8 cellular contexts compared by ENCODE assay signal in the genomic region with DNA sequence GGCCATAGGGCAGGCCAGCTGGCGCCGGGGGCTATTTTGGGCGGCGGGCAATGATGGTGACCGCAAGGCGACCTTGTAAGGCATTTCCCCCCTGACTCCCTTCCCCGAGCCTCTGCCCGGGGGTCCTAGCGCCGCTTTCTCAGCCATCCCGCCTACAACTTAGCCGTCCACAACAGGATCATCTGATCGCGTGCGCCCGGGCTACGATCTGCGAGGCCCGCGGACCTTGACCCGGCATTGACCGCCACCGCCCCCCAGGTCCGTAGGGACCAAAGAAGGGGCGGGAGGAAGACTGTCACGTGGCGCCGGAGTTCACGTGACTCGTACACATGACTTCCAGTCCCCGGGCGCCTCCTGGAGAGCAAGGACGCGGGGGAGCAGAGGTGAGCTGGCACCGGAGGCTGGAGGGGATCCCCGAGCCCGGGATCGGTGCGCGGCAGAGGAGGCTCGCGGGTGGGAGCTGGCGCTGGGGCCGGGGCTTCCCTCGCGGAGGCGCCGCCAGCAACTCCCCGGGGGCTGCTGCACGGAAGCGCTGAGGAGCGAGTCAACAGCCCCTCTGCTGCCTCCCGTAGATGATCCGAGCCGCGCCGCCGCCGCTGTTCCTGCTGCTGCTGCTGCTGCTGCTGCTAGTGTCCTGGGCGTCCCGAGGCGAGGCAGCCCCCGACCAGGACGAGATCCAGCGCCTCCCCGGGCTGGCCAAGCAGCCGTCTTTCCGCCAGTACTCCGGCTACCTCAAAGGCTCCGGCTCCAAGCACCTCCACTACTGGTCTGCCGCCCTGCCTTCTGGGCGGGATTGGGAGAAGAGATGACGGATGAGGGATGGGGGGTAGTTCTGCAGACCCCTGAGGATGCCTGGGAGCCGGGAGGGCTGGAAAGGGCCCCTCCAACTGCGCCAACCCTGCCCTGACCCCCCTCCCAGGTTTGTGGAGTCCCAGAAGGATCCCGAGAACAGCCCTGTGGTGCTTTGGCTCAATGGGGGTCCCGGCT. TPM values are rescaled to one million over a fixed set of nuclear protein-coding genes. Genes with fewer than 3 reads are reported as not detected.
A peak's percentile ranks its signal among the peaks of the same experiment; 100 is the strongest.
DNase-seq lines count a peak whose midpoint lies in the region; ATAC-seq and TF ChIP-seq lines count a peak whose summit lies in the region.

A gene (plus strand): TSS at position 339 of the 987 bp plus-strand sequence. CDS start 234 bp downstream, at position 573.
A gene with protein sequence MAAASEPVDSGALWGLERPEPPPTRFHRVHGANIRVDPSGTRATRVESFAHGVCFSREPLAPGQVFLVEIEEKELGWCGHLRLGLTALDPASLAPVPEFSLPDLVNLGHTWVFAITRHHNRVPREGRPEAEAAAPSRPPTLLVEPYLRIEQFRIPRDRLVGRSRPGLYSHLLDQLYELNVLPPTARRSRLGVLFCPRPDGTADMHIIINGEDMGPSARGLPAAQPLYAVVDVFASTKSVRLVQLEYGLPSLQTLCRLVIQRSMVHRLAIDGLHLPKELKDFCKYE (minus strand): TSS at position 212 of the 987 bp plus-strand sequence. CDS start 217 bp downstream, outside the sequence.

- ATAC-seq in HG02571 (IDR thresholded peaks at IDR 0.05; ENCODE audit: unreplicated experiment) = peak; percentile 73
- peak; percentile 81 to 91 (median 85) for ATAC-seq in T-cell (replicated peaks in 1 of 4)
- ATAC-seq in left cardiac atrium = peak; percentile 88 to 93
- ATAC-seq in upper lobe of left lung (ENCODE audit: low FRiP score in 2 of 2) = peak; percentile 86 to 92

- DNase-seq in GM10248 (ENCODE audit: extremely low spot score) (peak; percentile 98), NCI-H1092 (lab: John Stamatoyannopoulos, UW) (peak; percentile 75), T-cell (peak; percentile 49 to 83 (median 74)), amniotic epithelial cell (ENCODE audit: low read depth) (peak; percentile 89), left cardiac atrium (peak; percentile 95), progenitor cell of endocrine pancreas (ENCODE audit: low spot score, unreplicated experiment) (peak; percentile 86), upper lobe of left lung (peak; percentile 92 to 95)

- H3K4me1 Mint-ChIP-seq in T-cell (peaks cover 22 to 46% (median 43%) of the 10 kb centered on the region in 3 donors), progenitor cell of endocrine pancreas (ENCODE audit: low read depth) (peaks cover 8% of the 10 kb centered on the region)

- no peaks in the 10 kb centered on the region for H3K27me3 ChIP-seq in upper lobe of left lung

- peak within 1 kb of the TSS; percentile 88 to 94 for H3K27ac Mint-ChIP-seq in T-cell
- peak within 1 kb of the TSS; percentile 97 for H3K27ac Mint-ChIP-seq in progenitor cell of endocrine pancreas

- no peaks in the 10 kb centered on the region for H3K9me3 ChIP-seq in upper lobe of left lung

- peak in 1 of 4 donors; percentile 84 for TF ChIP-seq EP300 in upper lobe of left lung (IDR thresholded peaks at IDR 0.05)

- POLR2A ChIA-PET in GM10248 (lab: Yijun Ruan, JAX) (interaction anchor here (0.5 to 2.3 kb wide), 4 partner anchors 9 to 77 kb away, joined by 3 to 7 read pairs (median 4); no protein-coding TSS in a partner anchor), T-cell (lab: Charles Lee) (interaction anchor here in 1 of 2 donors (0.5 kb wide), 1 partner anchor 44 kb away, joined by 9 read pairs; no protein-coding TSS in a partner anchor)

- CTCF ChIA-PET in GM10248 (lab: Yijun Ruan, JAX) (interaction anchor here (0.9 to 2.9 kb wide), 17 partner anchors 8 to 289 kb away, joined by 3 to 19 read pairs (median 5); a partner anchor contains a TSS), T-cell (lab: Charles Lee) (interaction anchor here in 1 of 2 donors (1.0 to 1.5 kb wide), 3 partner anchors 35 to 69 kb away, joined by 3 to 6 read pairs (median 6); no protein-coding TSS in a partner anchor)

- WGBS in upper lobe of left lung, 2 donors = 4 to 20% methylated on average over 3 to 45 of the region's 77 CpGs

- H3K4me3 Mint-ChIP-seq in T-cell = peak within 1 kb of the TSS; percentile 91 to 92 (median 92)
- H3K4me3 Mint-ChIP-seq in progenitor cell of endocrine pancreas (ENCODE audit: low read depth) = peak within 1 kb of the TSS; percentile 86

- peak within 1 kb of the TSS; percentile 59 to 91 (median 80) for H3K27ac ChIP-seq in upper lobe of left lung

- TF ChIP-seq POLR2A in upper lobe of left lung (IDR thresholded peaks at IDR 0.05) = peak in 3 of 4 donors; percentile 43 to 82 (median 64)

- no peaks in the 10 kb centered on the region for H3K27me3 Mint-ChIP-seq in T-cell
- no peaks in the 10 kb centered on the region for H3K27me3 Mint-ChIP-seq in progenitor cell of endocrine pancreas

- H3K36me3 Mint-ChIP-seq in T-cell (peaks cover 9% of the 10 kb centered on the region), progenitor cell of endocrine pancreas (ENCODE audit: insufficient read depth) (peaks cover 5% of the 10 kb centered on the region)

- intact Hi-C loops in left cardiac atrium (cut with DNase I) = loop anchor here in 1 of 2 donors (2.0 kb wide), 1 partner anchor 72 kb away; no protein-coding TSS in a partner anchor

- H3K4me3 ChIP-seq in upper lobe of left lung = peak within 1 kb of the TSS; percentile 71 to 96 (median 90)

- TF ChIP-seq CTCF in GM10248 (IDR thresholded peaks at IDR 0.05; ENCODE audit: control extremely low read depth, extremely low read depth, low read depth, missing control alignments) (no peak), progenitor cell of endocrine pancreas (IDR thresholded peaks at IDR 0.05; ENCODE audit: unreplicated experiment) (no peak), upper lobe of left lung (IDR thresholded peaks at IDR 0.05) (peak in 1 of 6 experiments; percentile 15)

- H3K9me3 Mint-ChIP-seq in T-cell (no peaks in the 10 kb centered on the region), progenitor cell of endocrine pancreas (ENCODE audit: low read depth) (no peaks in the 10 kb centered on the region)

- peaks cover 11 to 45% (median 35%) of the 10 kb centered on the region in 4 donors for H3K36me3 ChIP-seq in upper lobe of left lung

- H3K4me1 ChIP-seq in upper lobe of left lung = peaks cover 23 to 35% (median 28%) of the 10 kb centered on the region in 4 donors

RNA-seq across cellular contexts. Expression of the first gene that starts in this region (rescaled TPM):
- total RNA-seq in T-cell (100 to 1,000 TPM in 1 of 5 donors, 10 to 100 TPM in 4; 55.5 to 101 (median 85.1) TPM), left cardiac atrium (100 to 1,000 TPM; 107 to 108 TPM), progenitor cell of endocrine pancreas (91.3 and 92.1 TPM in 2 replicates), upper lobe of left lung (100 to 1,000 TPM; 109 to 176 (median 155) TPM)

RNA-seq across cellular contexts. Expression of the second gene that starts in this region (rescaled TPM):
- total RNA-seq in T-cell = 1 to 10 TPM; 3.1 to 6.9 (median 6.1) TPM
- total RNA-seq in left cardiac atrium = 10 to 100 TPM in 1 of 2 donors, 1 to 10 TPM in 1; 6.0 to 11.1 TPM
- total RNA-seq in progenitor cell of endocrine pancreas = 6.3 and 8.4 TPM in 2 replicates
- total RNA-seq in upper lobe of left lung = 10 to 100 TPM in 1 of 6 donors, 1 to 10 TPM in 5; 3.9 to 31.4 (median 5.5) TPM

Comparison
In these comparisons a context has a peak if more than half of its experiments do, and no peak if none do; other contexts are left out.
1. Peak in every context shown above with its lines: DNase-seq, ATAC-seq, H3K4me3 ChIP-seq and H3K27ac ChIP-seq.